30 cellular contexts compared by ENCODE assay signal in the genomic region with DNA sequence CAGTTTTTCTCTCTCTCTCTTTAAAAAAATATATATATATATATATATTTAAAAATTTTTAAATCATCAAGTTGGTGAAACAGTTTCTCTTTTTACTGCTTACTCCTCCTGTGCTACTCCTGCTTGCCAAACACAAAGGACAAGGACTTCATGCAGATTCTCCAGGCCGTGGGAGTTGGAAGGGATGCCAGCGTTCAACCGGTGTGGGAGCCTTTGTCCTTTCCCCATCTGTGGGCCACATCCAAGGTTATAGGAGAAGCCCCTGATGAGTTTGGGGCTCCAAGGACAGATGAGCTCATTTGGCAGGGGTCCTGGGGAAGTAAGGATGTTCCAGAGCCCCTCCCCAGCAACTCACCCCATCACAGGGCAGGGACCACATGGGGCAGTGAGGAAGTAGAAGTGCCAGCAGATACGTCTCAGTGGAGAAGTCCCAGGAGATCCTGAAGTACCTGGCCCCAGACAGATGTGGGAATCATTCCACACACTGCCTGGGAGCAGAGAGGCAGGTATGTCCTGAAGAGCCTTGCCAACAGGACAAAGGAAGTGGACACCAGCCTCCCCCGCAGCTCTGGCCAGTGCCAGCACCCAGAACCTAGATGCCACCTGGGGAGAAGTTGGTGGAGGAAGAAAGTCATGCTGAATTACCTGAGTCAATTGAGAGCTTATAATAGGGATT. TPM values are rescaled to one million over a fixed set of nuclear protein-coding genes. Genes with fewer than 3 reads are reported as not detected.
DNase-seq lines count a peak whose midpoint lies in the region; ATAC-seq, FAIRE-seq and TF ChIP-seq lines count a peak whose summit lies in the region.
"Had no signal": no experiment of that assay in that cellular context is flagged by ENCODE, and none has a peak within 500 bp of the region (broad histone marks: within the 10 kb centered on the region; RNA-seq: fewer than 3 reads in every experiment).

No MANE protein-coding gene starts in this region.

- H4K91ac ChIP-seq in H1 (replicated peaks; ENCODE audit: insufficient read length, low read length), result no peak overlapping the region

- no peaks in the 10 kb centered on the region for H3K79me1 ChIP-seq in H1 (ENCODE audit: low read depth, low read length)

- H3K9me2 ChIP-seq in PC-3 (replicated peaks; ENCODE audit: low read length), result no peaks in the 10 kb centered on the region

- no peak overlapping the region for H2BK120ac ChIP-seq in H1 (replicated peaks; ENCODE audit: low read depth, low read length)

- no peak overlapping the region for H4K8ac ChIP-seq in H1 (ENCODE audit: extremely low read depth, insufficient read depth, low read length)

- H3K4me1 ChIP-seq in PC-3 (ENCODE audit: insufficient read depth, low read length) (0 out of 2 replicates have a peak, but pooled peaks cover 5% of the 10 kb centered on the region), H1 (replicated peaks in 1 of 4; ENCODE audit: control insufficient read depth in 3 of 4, insufficient read depth in 4 of 4, low read length in 3 of 4) (0 out of 7 replicates have a peak, but pooled peaks cover 0 to 4% (median 0%) of the 10 kb centered on the region in 4 experiments), mucosa of descending colon (ENCODE audit: low read depth) (no peaks in the 10 kb centered on the region)
- H3K4me1 ChIP-seq: HAP-1, thyroid gland, uterus had no signal

- peak overlapping the region; percentile 72 for H2AFZ ChIP-seq in PC-3 (ENCODE audit: low read length)
- peak overlapping the region; percentile 91; the same call in 1 of the 2 replicates for H2AFZ ChIP-seq in H1 (ENCODE audit: low read length)
- H2AFZ ChIP-seq: hepatocyte had no signal

- H3K36me3 ChIP-seq in PC-3 (ENCODE audit: low read depth, low read length) (no peaks in the 10 kb centered on the region), H1 (ENCODE audit: control insufficient read depth in 2 of 4, insufficient read depth in 4 of 4, low read length in 3 of 4) (no peaks in the 10 kb centered on the region; a peak in 1 of 8 replicates), mucosa of descending colon (ENCODE audit: low read depth) (no peaks in the 10 kb centered on the region)
- H3K36me3 ChIP-seq: HAP-1, uterus had no signal

- no peak for TF ChIP-seq EP300 in H1 (IDR thresholded peaks at IDR 0.05; ENCODE audit: borderline replicate concordance in 1 of 2, low read depth in 2 of 2, low read length in 2 of 2)

- H3K56ac ChIP-seq in H1 (replicated peaks; ENCODE audit: insufficient read length, low read depth, low read length), result no peak overlapping the region

- H3K79me2 ChIP-seq in PC-3 (ENCODE audit: low read length), result no peaks in the 10 kb centered on the region
- H3K79me2 ChIP-seq in H1 (ENCODE audit: control insufficient read depth in 1 of 2, insufficient read depth in 2 of 2, low read length in 2 of 2), result no peaks in the 10 kb centered on the region
- H3K79me2 ChIP-seq: hepatocyte had no signal

- peaks cover 5% of the 10 kb centered on the region for H3K36me3 Mint-ChIP-seq in activated T-helper 1 cell treated with anti-CD3 and anti-CD28 coated beads, Interleukin-12 subunit alpha, Interleukin-12 subunit beta, Interleukin-2, Interleukin-4 antibody, amounts not matched to agents 30 ng/mL and 10 ng/mL and 1 ng/mL, durations not matched to agents 14 hours and 24 hours and 36 hours (ENCODE audit: low read depth)

- H3K27me3 ChIP-seq in PC-3 (ENCODE audit: low read length) (no peaks in the 10 kb centered on the region), H1 (replicated peaks in 1 of 4; ENCODE audit: control insufficient read depth in 3 of 4, extremely low read depth in 1 of 4, insufficient read depth in 3 of 4, low read length in 3 of 4) (no peaks in the 10 kb centered on the region; a peak in 1 of 7 replicates)
- H3K27me3 ChIP-seq: hepatocyte, sigmoid colon, thyroid gland, uterus had no signal

- H3K9me3 ChIP-seq in PC-3 (ENCODE audit: low read length) (no peaks in the 10 kb centered on the region), H1 (ENCODE audit: insufficient read depth in 2 of 2, low read depth in 1 of 2, low read length in 1 of 2) (no peaks in the 10 kb centered on the region), mucosa of descending colon (no peaks in the 10 kb centered on the region)
- H3K9me3 ChIP-seq: esophagus muscularis mucosa, HAP-1, sigmoid colon, stomach, thyroid gland, uterus had no signal

- peak overlapping the region; percentile 88; the same call in 1 of the 2 replicates for H2BK15ac ChIP-seq in H1 (ENCODE audit: low read length)

- H4K20me1 ChIP-seq in PC-3 (ENCODE audit: low read length), result no peaks in the 10 kb centered on the region
- H4K20me1 ChIP-seq in H1 (replicated peaks in 1 of 2; ENCODE audit: control insufficient read depth in 1 of 2, insufficient read depth in 2 of 2, low read length in 2 of 2), result no peaks in the 10 kb centered on the region

- H3K9ac ChIP-seq in PC-3 (ENCODE audit: low read length) (no peak overlapping the region), H1 (replicated peaks in 1 of 4; ENCODE audit: extremely low read depth in 1 of 4, low read depth in 3 of 4, low read length in 3 of 4) (0 out of 7 replicates have a peak overlapping the region, but pooled peaks of 1 of the 4 experiments have one; percentile 2)

- no peak overlapping the region for H2AK5ac ChIP-seq in H1 (ENCODE audit: low read depth, low read length)

- H4K5ac ChIP-seq in H1 (ENCODE audit: insufficient read length, low read depth, low read length), result no peak overlapping the region

- H2BK12ac ChIP-seq in H1 (ENCODE audit: low read depth, low read length), result peak overlapping the region; percentile 77; the same call in 1 of the 2 replicates

- H3K4me1 Mint-ChIP-seq in activated T-helper 1 cell treated with anti-CD3 and anti-CD28 coated beads, Interleukin-12 subunit alpha, Interleukin-12 subunit beta, Interleukin-2, Interleukin-4 antibody, amounts not matched to agents 30 ng/mL and 10 ng/mL and 1 ng/mL, durations not matched to agents 14 hours and 24 hours and 36 hours (ENCODE audit: low read depth), result no peaks in the 10 kb centered on the region

- DNase-seq in PC-3 (no peak), H1 (ENCODE audit: low read depth in 1 of 2, low spot score in 2 of 2) (no peak), mucosa of descending colon (no peak), NOMO-1 treated with DMSO at 0.1 percent for 48 hours (lab: John Stamatoyannopoulos, UW; ENCODE audit: unreplicated experiment) (no peak), C1 segment of cervical spinal cord (lab: John Stamatoyannopoulos, UW) (no peak)
- DNase-seq in activated T-helper 1 cell treated with anti-CD3 and anti-CD28 coated beads, Interleukin-12 subunit alpha, Interleukin-12 subunit beta, Interleukin-2, Interleukin-4 antibody, amounts not matched to agents 30 ng/mL and 10 ng/mL and 1 ng/mL, durations not matched to agents 14 hours and 24 hours and 36 hours (ENCODE audit: low spot score), result no peak
- DNase-seq: activated CD4-positive, alpha-beta T cell treated with anti-CD3 and anti-CD28 coated beads, Interleukin-2, amount 50 U/mL, for 4 hours; activated CD8-positive, alpha-beta memory T cell treated with anti-CD3 and anti-CD28 coated beads, Interleukin-2, amount 10 ng/mL, durations not matched to agents 7 days and 5 days; activated naive CD4-positive, alpha-beta T cell; activated naive CD8-positive, alpha-beta T cell treated with anti-CD3 and anti-CD28 coated beads, Interleukin-2, amount 50 U/mL, for 24 hours; activated T-cell treated with anti-CD3 and anti-CD28 coated beads, Interleukin-2, amount 50 U/mL, for 72 hours; CD4-positive, alpha-beta T cell; central memory CD4-positive, alpha-beta T cell; NCI-H1436 treated with DMSO at 0.1 percent for 48 hours; NCI-H748 treated with DMSO at 0.1 percent for 48 hours; sigmoid colon; stimulated activated CD4-positive, alpha-beta T cell treated with anti-CD3 and anti-CD28 coated beads, Interleukin-4, amount 100 ng/mL, for 1 hour; stomach; uterus had no signal

- TF ChIP-seq CTCF in C4-2B (conservative IDR thresholded peaks at IDR 0.05), result no peak
- no peak for TF ChIP-seq CTCF in PC-3 (conservative IDR thresholded peaks at IDR 0.05; ENCODE audit: low read depth, low read length)
- no peak for TF ChIP-seq CTCF in H1 (IDR thresholded peaks at IDR 0.05; ENCODE audit: control extremely low read depth in 1 of 3, insufficient read depth in 1 of 3, low read depth in 1 of 3, low read length in 3 of 3)
- no peak for TF ChIP-seq CTCF in mucosa of descending colon (IDR thresholded peaks at IDR 0.05)

- TF ChIP-seq POLR2A in H1 (IDR thresholded peaks at IDR 0.05; ENCODE audit: control extremely low read depth in 1 of 2, low read depth in 2 of 2, low read length in 2 of 2), result no peak

- no peak overlapping the region for H3K23ac ChIP-seq in H1 (ENCODE audit: insufficient read length)

- H3K27ac ChIP-seq in C4-2B, result peak overlapping the region; percentile 51
- no peak overlapping the region for H3K27ac ChIP-seq in PC-3 (ENCODE audit: low read length)
- H3K27ac ChIP-seq in H1 (ENCODE audit: low read depth, low read length), result no peak overlapping the region
- H3K27ac ChIP-seq: esophagus muscularis mucosa, hepatocyte, sigmoid colon, stomach, thyroid gland, uterus had no signal

- no peak for TF ChIP-seq RAD21 in H1 (IDR thresholded peaks at IDR 0.05 in 1 of 2, conservative IDR thresholded peaks at IDR 0.05 in 1 of 2; ENCODE audit: low read depth in 2 of 2, low read length in 2 of 2)

- no peak overlapping the region for H3K4ac ChIP-seq in H1 (replicated peaks; ENCODE audit: insufficient read length, low read depth, low read length)

- H3K9me3 Mint-ChIP-seq in activated T-helper 1 cell treated with anti-CD3 and anti-CD28 coated beads, Interleukin-12 subunit alpha, Interleukin-12 subunit beta, Interleukin-2, Interleukin-4 antibody, amounts not matched to agents 30 ng/mL and 10 ng/mL and 1 ng/mL, durations not matched to agents 14 hours and 24 hours and 36 hours, result no peaks in the 10 kb centered on the region
- H3K9me3 Mint-ChIP-seq: activated naive CD8-positive, alpha-beta T cell treated with anti-CD3 and anti-CD28 coated beads, Interleukin-2, amount 50 U/mL, for 24 hours; activated T-cell treated with anti-CD3 and anti-CD28 coated beads, Interleukin-2, amount 50 U/mL, for 72 hours; CD4-positive, alpha-beta T cell; nephron progenitor cell; T-helper 1 cell treated with Interleukin-12 subunit alpha and Interleukin-12 subunit beta and Interleukin-4 antibody, amounts not matched to agents 30 μg/mL and 1 μg/mL, for 36 hours had no signal

- no TSS peak for BruUV-seq in PC-3 (replicated peaks; lab: Mats Ljungman, UMichigan)

- H2BK5ac ChIP-seq in H1 (ENCODE audit: low read depth, low read length), result no peak overlapping the region

- H3K14ac ChIP-seq in H1 (ENCODE audit: insufficient read length), result no peak overlapping the region

- no peaks in the 10 kb centered on the region; the same call in 1 of the 2 replicates for H3K23me2 ChIP-seq in H1 (ENCODE audit: low read depth, low read length)

- POLR2A ChIA-PET in PC-3 (lab: Charles Lee; ENCODE audit: unreplicated experiment) (no interaction called here), H1 (lab: Charles Lee; ENCODE audit: partially characterized antibody) (interaction anchor here (0.6 to 1.1 kb wide), 4 partner anchors 14 to 322 kb away, joined by 3 to 5 read pairs (median 4); no protein-coding TSS in a partner anchor)

- CTCF ChIA-PET in PC-3 (lab: Charles Lee), result interaction anchor here (0.6 to 2.2 kb wide), 16 partner anchors 15 to 610 kb away, joined by 3 to 32 read pairs (median 5); partner anchors contain the start of gene ULK4
- CTCF ChIA-PET in H1 (lab: Charles Lee; ENCODE audit: partially characterized antibody), result interaction anchor here (0.6 to 6.1 kb wide), 49 partner anchors 10 to 1420 kb away, joined by 3 to 69 read pairs (median 4); partner anchors contain the start of gene VIPR1

- intact Hi-C loops in PC-3 (cut with micrococcal nuclease), result loop anchor here (1.0 kb wide), 1 partner anchor 38 kb away; no protein-coding TSS in a partner anchor
- intact Hi-C loops in mucosa of descending colon (cut with DNase I, micrococcal nuclease), result no loop called here
- intact Hi-C loops in activated T-helper 1 cell treated with anti-CD3 and anti-CD28 coated beads, Interleukin-12 subunit alpha, Interleukin-12 subunit beta, Interleukin-2, Interleukin-4 antibody, amounts not matched to agents 30 ng/mL and 10 ng/mL and 1 ng/mL, durations not matched to agents 14 hours and 24 hours and 36 hours (cut with micrococcal nuclease), result no loop called here

- peaks cover 6% of the 10 kb centered on the region for H3K27me3 Mint-ChIP-seq in activated T-helper 1 cell treated with anti-CD3 and anti-CD28 coated beads, Interleukin-12 subunit alpha, Interleukin-12 subunit beta, Interleukin-2, Interleukin-4 antibody, amounts not matched to agents 30 ng/mL and 10 ng/mL and 1 ng/mL, durations not matched to agents 14 hours and 24 hours and 36 hours (ENCODE audit: insufficient read depth)

- no peak overlapping the region for H3K4me3 Mint-ChIP-seq in activated T-helper 1 cell treated with anti-CD3 and anti-CD28 coated beads, Interleukin-12 subunit alpha, Interleukin-12 subunit beta, Interleukin-2, Interleukin-4 antibody, amounts not matched to agents 30 ng/mL and 10 ng/mL and 1 ng/mL, durations not matched to agents 14 hours and 24 hours and 36 hours
- H3K4me3 Mint-ChIP-seq: activated CD8-positive, alpha-beta memory T cell treated with anti-CD3 and anti-CD28 coated beads, Interleukin-2, amount 10 ng/mL, durations not matched to agents 7 days and 5 days; activated naive CD8-positive, alpha-beta T cell treated with anti-CD3 and anti-CD28 coated beads, Interleukin-2, amount 50 U/mL, for 24 hours; activated T-cell treated with anti-CD3 and anti-CD28 coated beads, Interleukin-2, amount 50 U/mL, for 72 hours; CD4-positive, alpha-beta T cell; nephron progenitor cell; T-helper 1 cell treated with Interleukin-12 subunit alpha and Interleukin-12 subunit beta and Interleukin-4 antibody, amounts not matched to agents 30 μg/mL and 1 μg/mL, for 36 hours had no signal

- H3K4me3 ChIP-seq in PC-3 (ENCODE audit: low read length) (peak overlapping the region; percentile 55; the same call in 1 of the 2 replicates), H1 (ENCODE audit: extremely low read depth in 1 of 4, insufficient read depth in 2 of 4, low read depth in 3 of 4, low read length in 4 of 4) (no peak overlapping the region), mucosa of descending colon (no peak overlapping the region)
- H3K4me3 ChIP-seq: HAP-1, hepatocyte, thyroid gland, uterus had no signal

- H3K18ac ChIP-seq in H1 (ENCODE audit: extremely low read depth, low read length), result no peak overlapping the region

- no peaks in the 10 kb centered on the region for H3F3A ChIP-seq in PC-3 (ENCODE audit: low read length, unreplicated experiment)

- 86% methylated on average over 5 of the region's 5 CpGs; no CpG with 5 or more reads in 1 of the 2 experiments for WGBS in H1 (ENCODE audit: extremely low coverage in 1 of 2, insufficient coverage in 1 of 2, insufficient read length in 1 of 2, insufficient replicate concordance in 2 of 2, low coverage in 1 of 2, low lambda C conversion rate in 2 of 2, missing lambda C conversion rate in 1 of 2), 2 experiments

- FAIRE-seq in H1 (lab: Jason Lieb, UNC), result no peak
- FAIRE-seq: D721Med had no signal

- H2BK20ac ChIP-seq in H1 (ENCODE audit: low read length), result peak overlapping the region; percentile 61; the same call in 1 of the 2 replicates

- ATAC-seq in PC-3, result peak; percentile 62
- peak; percentile 12 for ATAC-seq in mucosa of descending colon
- no peak for ATAC-seq in GM18861 (IDR thresholded peaks at IDR 0.05; ENCODE audit: unreplicated experiment)
- ATAC-seq: activated CD8-positive, alpha-beta memory T cell treated with anti-CD3 and anti-CD28 coated beads, Interleukin-2, amount 10 ng/mL, durations not matched to agents 7 days and 5 days; activated naive CD8-positive, alpha-beta T cell treated with anti-CD3 and anti-CD28 coated beads, Interleukin-2, amount 50 U/mL, for 24 hours; activated T-cell treated with anti-CD3 and anti-CD28 coated beads, Interleukin-2, amount 50 U/mL, for 72 hours had no signal

- H3K4me2 ChIP-seq in PC-3 (ENCODE audit: low read length) (peak overlapping the region; percentile 78), H1 (ENCODE audit: insufficient read depth in 1 of 2, low read depth in 2 of 2, low read length in 2 of 2) (no peak overlapping the region)

- no peak overlapping the region for H3K27ac Mint-ChIP-seq in activated T-helper 1 cell treated with anti-CD3 and anti-CD28 coated beads, Interleukin-12 subunit alpha, Interleukin-12 subunit beta, Interleukin-2, Interleukin-4 antibody, amounts not matched to agents 30 ng/mL and 10 ng/mL and 1 ng/mL, durations not matched to agents 14 hours and 24 hours and 36 hours
- H3K27ac Mint-ChIP-seq: activated CD8-positive, alpha-beta memory T cell treated with anti-CD3 and anti-CD28 coated beads, Interleukin-2, amount 10 ng/mL, durations not matched to agents 7 days and 5 days; activated naive CD8-positive, alpha-beta T cell treated with anti-CD3 and anti-CD28 coated beads, Interleukin-2, amount 50 U/mL, for 24 hours; activated T-cell treated with anti-CD3 and anti-CD28 coated beads, Interleukin-2, amount 50 U/mL, for 72 hours; CD4-positive, alpha-beta T cell; nephron progenitor cell; T-helper 1 cell treated with Interleukin-12 subunit alpha and Interleukin-12 subunit beta and Interleukin-4 antibody, amounts not matched to agents 30 μg/mL and 1 μg/mL, for 36 hours had no signal

RNA-seq across cellular contexts. Expression of gene CCK, which starts 36.6 kb away (rescaled TPM):
- 0.46 TPM in 1 of 2 replicates, not detected in the other for total RNA-seq in PC-3 (2014; rRNA removed)
- 0.99 and 2.4 TPM in 2 replicates for total RNA-seq in H1 (2021; fragmentation: NEBNext Ultra II Directional; extraction: Animal tissue kit (Norgen Biotek cat#: 25700))
- 2.8 and 3.5 TPM in 2 replicates for polyA plus RNA-seq in H1 (2011; rRNA removed)
- 2.3 TPM for polyA plus RNA-seq in H1 (2011; cell fraction: cytosol; rRNA removed)
- polyA plus RNA-seq in H1 (2011; cell fraction: nucleus; rRNA removed), result 1.7 TPM
- polyA plus RNA-seq in H1 (2012, experiment 1 of 2), result 1.0 to 1.7 TPM (median 1.5 TPM) in 4 replicates
- 0.93 TPM for polyA plus RNA-seq in H1 (2012, experiment 2 of 2)
- polyA plus RNA-seq in H1 (2013, experiment 1 of 2), result 0.55 TPM
- 0.99 TPM for polyA plus RNA-seq in H1 (2013, experiment 2 of 2)
- polyA minus RNA-seq in H1 (2011; rRNA and poly(A)+ RNA removed), result 0.46 TPM in 1 of 2 replicates, not detected in the other
- not detected for polyA minus RNA-seq in H1 (2011; cell fraction: cytosol; rRNA and poly(A)+ RNA removed)
- polyA minus RNA-seq in H1 (2011; cell fraction: nucleus; rRNA and poly(A)+ RNA removed), result 1.3 TPM
- 10 to 100 TPM in 1 of 3 donors, under 1 TPM in 1, not detected in 1; 0.98 to 11.1 TPM for total RNA-seq in mucosa of descending colon
- not detected in 2 replicates for total RNA-seq in activated T-helper 1 cell treated with anti-CD3 and anti-CD28 coated beads, Interleukin-12 subunit alpha, Interleukin-12 subunit beta, Interleukin-2, Interleukin-4 antibody, amounts not matched to agents 30 ng/mL and 10 ng/mL and 1 ng/mL, durations not matched to agents 14 hours and 24 hours and 36 hours
- total RNA-seq: activated CD8-positive, alpha-beta memory T cell treated with anti-CD3 and anti-CD28 coated beads, Interleukin-2, amount 10 ng/mL, durations not matched to agents 7 days and 5 days; activated T-cell treated with anti-CD3 and anti-CD28 coated beads, Interleukin-2, amount 50 U/mL, for 72 hours; CD4-positive, alpha-beta T cell; dermis blood vessel endothelial cell; lung microvascular endothelial cell; uterus had no signal
- polyA plus RNA-seq: hepatocyte had no signal
